Comparison of ENCODE assay signal across 9 cellular contexts in the genomic region with DNA sequence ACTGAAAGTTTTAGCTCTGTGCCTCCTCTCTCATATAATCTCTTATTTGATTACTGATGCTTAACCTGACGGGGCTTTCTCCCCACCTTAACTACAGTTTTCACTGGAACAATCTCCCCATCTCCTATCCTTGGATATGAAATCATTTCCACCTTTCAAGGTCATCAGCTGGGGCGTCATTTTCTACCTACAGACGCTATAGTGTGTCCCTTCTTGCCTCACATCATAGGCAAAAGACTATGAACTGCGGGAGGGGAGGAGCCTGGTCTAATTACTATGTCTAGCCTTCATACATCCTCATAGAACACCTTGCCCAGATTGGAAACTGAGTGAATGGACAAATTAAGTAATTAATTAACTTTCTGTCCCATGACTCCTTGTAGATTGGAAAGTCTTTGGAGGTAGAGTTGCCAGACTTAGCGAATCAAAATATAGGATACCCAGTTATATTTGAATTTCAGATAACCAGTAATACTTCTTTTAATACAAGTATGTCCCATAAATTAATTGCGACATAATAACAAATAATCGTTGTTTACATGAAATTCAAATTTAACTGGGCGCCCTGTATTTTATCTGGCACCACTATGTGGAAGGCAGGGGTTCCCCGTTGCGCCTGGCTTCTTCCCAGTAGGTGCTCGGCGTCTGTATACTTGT. TPM values are rescaled to one million over a fixed set of nuclear protein-coding genes. Genes with fewer than 3 reads are reported as not detected.
DNase-seq lines count a peak whose midpoint lies in the region; ATAC-seq, FAIRE-seq and TF ChIP-seq lines count a peak whose summit lies in the region.
"Had no signal": no experiment of that assay in that cellular context is flagged by ENCODE, and none has a peak within 500 bp of the region (broad histone marks: within the 10 kb centered on the region; RNA-seq: fewer than 3 reads in every experiment).

No MANE protein-coding gene starts in this region.

- H3K9me3 ChIP-seq in HEK293 (ENCODE audit: control insufficient read depth, insufficient read depth, low read depth, low read length) (no peaks in the 10 kb centered on the region), Panc1 (ENCODE audit: control insufficient read depth, insufficient read depth, low read depth, low read length) (no peaks in the 10 kb centered on the region), esophagus squamous epithelium (no peaks in the 10 kb centered on the region), pancreas (no peaks in the 10 kb centered on the region)

- in situ Hi-C loops in Panc1 (cut with HindIII; ENCODE audit: low pct_unique_long_range_greater_than_20kb, low sequenced_read_pairs), result no loop called here

- CTCF ChIA-PET in HEK293 (lab: Yijun Ruan, JAX), result interaction anchor here (0.7 kb wide), 1 partner anchor 962 kb away, joined by 3 read pairs; no protein-coding TSS in a partner anchor
- CTCF ChIA-PET in Panc1 (lab: Charles Lee), result no interaction called here

- TF ChIP-seq POLR2A in esophagus squamous epithelium (IDR thresholded peaks at IDR 0.05), result no peak

- POLR2A ChIA-PET in HEK293 (lab: Yijun Ruan, JAX), result interaction anchor here (0.6 to 1.2 kb wide), 4 partner anchors 9 to 67 kb away, joined by 3 to 5 read pairs (median 3); partner anchors contain the start of gene CXorf38
- POLR2A ChIA-PET in Panc1 (lab: Charles Lee), result no interaction called here

- 12 to 28% methylated on average over 8 to 10 of the region's 12 CpGs for WGBS in esophagus squamous epithelium, 2 donors
- 7 to 22% methylated on average over 12 of the region's 12 CpGs for WGBS in pancreas, 2 donors

- DNase-seq in GM06990 (ENCODE audit: extremely low read depth, insufficient read length), result no peak
- no peak for DNase-seq in Panc1 (ENCODE audit: low read depth, low spot score)
- DNase-seq in esophagus squamous epithelium (lab: John Stamatoyannopoulos, UW), result no peak
- no peak for DNase-seq in pancreas
- DNase-seq in globus pallidus (ENCODE audit: low spot score), result no peak
- no peak for DNase-seq in NCI-H1105 treated with DMSO at 0.1 percent for 48 hours (lab: John Stamatoyannopoulos, UW)

- BruUV-seq in Panc1 (replicated peaks; lab: Mats Ljungman, UMichigan), result no TSS peak

- TF ChIP-seq CTCF in GM06990 (IDR thresholded peaks at IDR 0.05; ENCODE audit: insufficient read depth, low read length, poor library complexity, severe bottlenecking), result no peak
- TF ChIP-seq CTCF in HEK293 (tag by site-specific recombination; IDR thresholded peaks at IDR 0.05), result no peak
- no peak for TF ChIP-seq CTCF in Panc1 (IDR thresholded peaks at IDR 0.05)
- TF ChIP-seq CTCF in esophagus squamous epithelium (IDR thresholded peaks at IDR 0.05), result no peak
- no peak for TF ChIP-seq CTCF in pancreas (IDR thresholded peaks at IDR 0.05)

- H3K4me1 ChIP-seq in HEK293 (ENCODE audit: control insufficient read depth, insufficient read depth, low read length), result 0 out of 2 replicates have a peak, but pooled peaks cover 2% of the 10 kb centered on the region
- H3K4me1 ChIP-seq in Panc1 (ENCODE audit: control insufficient read depth, insufficient read depth, low read length), result no peaks in the 10 kb centered on the region
- peaks cover 0 to 23% (median 3%) of the 10 kb centered on the region in 3 donors for H3K4me1 ChIP-seq in esophagus squamous epithelium
- H3K4me1 ChIP-seq in pancreas, result peaks cover 0 to 6% (median 0%) of the 10 kb centered on the region in 3 donors

- H3K36me3 ChIP-seq in GM06990 (ENCODE audit: control insufficient read depth, insufficient read depth, low read length), result no peaks in the 10 kb centered on the region
- no peaks in the 10 kb centered on the region for H3K36me3 ChIP-seq in HEK293 (ENCODE audit: control insufficient read depth in 2 of 2, insufficient read depth in 1 of 2, low read length in 2 of 2)
- no peaks in the 10 kb centered on the region for H3K36me3 ChIP-seq in Panc1 (ENCODE audit: control insufficient read depth, insufficient read depth, low read length)
- H3K36me3 ChIP-seq in esophagus squamous epithelium, result no peaks in the 10 kb centered on the region
- H3K36me3 ChIP-seq in pancreas, result no peaks in the 10 kb centered on the region

- H3K4me3 ChIP-seq in GM06990 (replicated peaks; ENCODE audit: low read depth, low read length) (peak overlapping the region; percentile 85), HEK293 (ENCODE audit: low read depth, low read length) (peak overlapping the region; percentile 82), Panc1 (ENCODE audit: low read depth in 2 of 2, low read length in 2 of 2) (peak overlapping the region; percentile 60 to 67), esophagus squamous epithelium (peak overlapping the region; percentile 53 to 91 (median 84)), pancreas (peak overlapping the region; percentile 50 to 71 (median 58))

- H3K27me3 ChIP-seq in GM06990 (replicated peaks; ENCODE audit: control insufficient read depth, insufficient read depth, low read length) (no peaks in the 10 kb centered on the region), Panc1 (ENCODE audit: control insufficient read depth, insufficient read depth, low read length) (no peaks in the 10 kb centered on the region), esophagus squamous epithelium (no peaks in the 10 kb centered on the region), pancreas (peaks cover 0 to 19% (median 0%) of the 10 kb centered on the region in 4 donors)

- intact Hi-C loops in Panc1 (cut with micrococcal nuclease; ENCODE audit: unreplicated experiment), result no loop called here
- intact Hi-C loops in esophagus squamous epithelium (cut with DNase I), result no loop called here
- intact Hi-C loops in pancreas (cut with DNase I), result no loop called here

- no peak for FAIRE-seq in pancreas (lab: Jason Lieb, UNC)

- ATAC-seq in Panc1 (peak; percentile 72), pancreas (peak in 2 of 4 donors; percentile 71 to 72), GM21526 (IDR thresholded peaks at IDR 0.05; ENCODE audit: low FRiP score, unreplicated experiment) (no peak)

- H3K27ac ChIP-seq in HEK293 (ENCODE audit: extremely low read depth, low read depth, low read length) (peak overlapping the region; percentile 50; the same call in 1 of the 2 replicates), Panc1 (ENCODE audit: low read length) (peak overlapping the region; percentile 63), esophagus squamous epithelium (peak overlapping the region; percentile 81 to 97 (median 96)), pancreas (peak overlapping the region; percentile 39 to 86 (median 82))

TF ChIP-seq in HEK293, 187 proteins besides CTCF, POLR2A, EP300 and RAD21:
- no peak for TF ChIP-seq ZBTB17 (tag by site-specific recombination; IDR thresholded peaks at IDR 0.05)
- TF ChIP-seq ZNF433 (tag by site-specific recombination; IDR thresholded peaks at IDR 0.05; ENCODE audit: low read depth), result no peak
- TF ChIP-seq ZNF585B (tag by site-specific recombination; IDR thresholded peaks at IDR 0.05), result no peak
- no peak for TF ChIP-seq OSR2 (tag by site-specific recombination; IDR thresholded peaks at IDR 0.05)
- no peak for TF ChIP-seq PRDM1 (tag by site-specific recombination; IDR thresholded peaks at IDR 0.05)
- TF ChIP-seq ZNF10 (tag by site-specific recombination; IDR thresholded peaks at IDR 0.05), result no peak
- no peak for TF ChIP-seq ZNF843 (tag by site-specific recombination; IDR thresholded peaks at IDR 0.05)
- TF ChIP-seq, protein P1, sequence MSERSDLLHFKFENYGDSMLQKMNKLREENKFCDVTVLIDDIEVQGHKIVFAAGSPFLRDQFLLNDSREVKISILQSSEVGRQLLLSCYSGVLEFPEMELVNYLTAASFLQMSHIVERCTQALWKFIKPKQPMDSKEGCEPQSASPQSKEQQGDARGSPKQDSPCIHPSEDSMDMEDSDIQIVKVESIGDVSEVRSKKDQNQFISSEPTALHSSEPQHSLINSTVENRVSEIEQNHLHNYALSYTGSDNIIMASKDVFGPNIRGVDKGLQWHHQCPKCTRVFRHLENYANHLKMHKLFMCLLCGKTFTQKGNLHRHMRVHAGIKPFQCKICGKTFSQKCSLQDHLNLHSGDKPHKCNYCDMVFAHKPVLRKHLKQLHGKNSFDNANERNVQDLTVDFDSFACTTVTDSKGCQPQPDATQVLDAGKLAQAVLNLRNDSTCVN (tag by site-specific recombination; optimal IDR thresholded peaks at IDR 0.05), result no peak
- TF ChIP-seq YY1 (tag by site-specific recombination; IDR thresholded peaks at IDR 0.05), result no peak
- TF ChIP-seq KLF7 (tag by site-specific recombination; IDR thresholded peaks at IDR 0.05; ENCODE audit: borderline replicate concordance), result no peak
- TF ChIP-seq ZNF37A (tag by site-specific recombination; IDR thresholded peaks at IDR 0.05), result no peak
- no peak for TF ChIP-seq PRDM10 (tag by site-specific recombination; IDR thresholded peaks at IDR 0.05)

RNA-seq across cellular contexts. Expression of gene ATP6AP2, which starts 0.8 kb away (rescaled TPM):
- total RNA-seq in Panc1 (2021; ENCODE audit: unreplicated experiment), result 72.7 TPM
- 61.1 TPM for polyA plus RNA-seq in Panc1 (2012; ENCODE audit: insufficient read length)
- total RNA-seq in esophagus squamous epithelium, result 100 to 1,000 TPM in 1 of 4 donors, 10 to 100 TPM in 3; 62.9 to 102 (median 67.3) TPM
- total RNA-seq in pancreas, result 10 to 100 TPM; 17.3 to 56.6 (median 28.7) TPM
- polyA plus RNA-seq in pancreas, result 10 to 100 TPM; 20.4 to 61.9 TPM

RNA-seq across cellular contexts. Expression of gene MPC1L, which starts 43.2 kb away (rescaled TPM):
- total RNA-seq in Panc1 (2021; ENCODE audit: unreplicated experiment) (not detected), esophagus squamous epithelium (not detected), pancreas (not detected)
- polyA plus RNA-seq in Panc1 (2012; ENCODE audit: insufficient read length), result not detected
- polyA plus RNA-seq in pancreas, result not detected
- total RNA-seq: SK-MEL-5 had no signal
